22 cellular contexts compared by ENCODE assay signal in the genomic region with DNA sequence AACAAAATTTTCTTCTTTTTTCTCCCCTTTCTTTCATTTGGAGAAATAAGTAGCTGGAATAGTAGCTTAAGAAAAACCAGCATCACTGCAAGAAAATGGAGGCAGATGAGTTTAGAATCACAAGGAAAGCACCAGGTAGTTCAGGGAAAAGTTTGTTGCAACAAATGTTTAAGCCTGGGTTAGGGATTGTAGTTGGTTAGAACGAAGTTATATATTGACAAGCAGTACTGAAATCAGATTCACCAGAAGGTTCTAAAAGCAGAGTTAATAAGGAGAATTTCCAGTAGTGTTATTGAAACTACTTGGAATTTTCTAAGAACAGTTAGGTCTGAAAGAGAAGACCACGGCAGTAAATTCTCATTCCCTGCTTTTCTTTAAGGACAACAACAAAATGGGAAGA.
DNase-seq lines count a peak whose midpoint lies in the region; ATAC-seq and TF ChIP-seq lines count a peak whose summit lies in the region.
"Had no signal": no experiment of that assay in that cellular context is flagged by ENCODE, and none has a peak within 500 bp of the region (broad histone marks: within the 10 kb centered on the region; RNA-seq: fewer than 3 reads in every experiment).

No MANE protein-coding gene starts in this region.

- no peak overlapping the region for H2AK5ac ChIP-seq in trophoblast cell (ENCODE audit: low read length)

- H2AFZ ChIP-seq in neural progenitor cell (replicated peaks) (peak overlapping the region; percentile 22), trophoblast cell (ENCODE audit: insufficient read depth, low read length, poor library complexity) (no peak overlapping the region)

- H4K20me1 ChIP-seq in neural progenitor cell (ENCODE audit: low read depth) = no peaks in the 10 kb centered on the region

- no peaks in the 10 kb centered on the region for H3K9me3 ChIP-seq in neural progenitor cell (ENCODE audit: low read depth)
- no peaks in the 10 kb centered on the region for H3K9me3 ChIP-seq in trophoblast cell (ENCODE audit: insufficient read depth, low read depth, low read length)

- H3K4me1 ChIP-seq in neural progenitor cell (peaks cover 28% of the 10 kb centered on the region), trophoblast cell (ENCODE audit: control insufficient read depth in 1 of 2, insufficient read depth in 2 of 2, low read length in 2 of 2) (no peaks in the 10 kb centered on the region)

- H4K12ac ChIP-seq in trophoblast cell (ENCODE audit: low read depth, low read length) = no peak overlapping the region

- no peak overlapping the region for H3K14ac ChIP-seq in trophoblast cell (ENCODE audit: low read length)

- H3K79me2 ChIP-seq in neural progenitor cell (ENCODE audit: low read depth) (no peaks in the 10 kb centered on the region), trophoblast cell (ENCODE audit: control insufficient read depth, insufficient read depth, low read length, poor library complexity) (no peaks in the 10 kb centered on the region)

- H3K27ac ChIP-seq in neural progenitor cell (no peak overlapping the region), trophoblast cell (ENCODE audit: low read depth, low read length) (no peak overlapping the region)
- H3K27ac ChIP-seq: 22Rv1, HL-60 had no signal

- H3K4me2 ChIP-seq in neural progenitor cell (peak overlapping the region; percentile 15), trophoblast cell (ENCODE audit: low read length) (no peak overlapping the region)

- peaks cover 12% of the 10 kb centered on the region for H3K27me3 Mint-ChIP-seq in neural progenitor cell (ENCODE audit: insufficient read depth, low read depth)
- H3K27me3 Mint-ChIP-seq: B cell; CD8-positive, alpha-beta memory T cell had no signal

- no peak overlapping the region for H2BK120ac ChIP-seq in trophoblast cell (ENCODE audit: insufficient read depth, low read length, poor library complexity)

- no CpG with 5 or more reads among the region's 2 CpGs for WGBS in trophoblast cell (ENCODE audit: extremely low coverage, insufficient coverage, insufficient read length)

- H3K27me3 ChIP-seq in neural progenitor cell = no peaks in the 10 kb centered on the region
- no peaks in the 10 kb centered on the region for H3K27me3 ChIP-seq in trophoblast cell (ENCODE audit: insufficient read depth, low read length)

- H3K36me3 Mint-ChIP-seq in neural progenitor cell = no peaks in the 10 kb centered on the region
- H3K36me3 Mint-ChIP-seq: CD14-positive monocyte; CD8-positive, alpha-beta memory T cell had no signal

- no peak overlapping the region for H3K27ac Mint-ChIP-seq in neural progenitor cell
- H3K27ac Mint-ChIP-seq: B cell; CD14-positive monocyte; CD8-positive, alpha-beta memory T cell had no signal

- H2BK12ac ChIP-seq in trophoblast cell (ENCODE audit: low read length) = no peak overlapping the region

- no peak overlapping the region for H2BK5ac ChIP-seq in trophoblast cell (ENCODE audit: low read depth, low read length, poor library complexity)

- H4K91ac ChIP-seq in trophoblast cell (ENCODE audit: low read depth, low read length) = no peak overlapping the region

- no peak for TF ChIP-seq CTCF in neural progenitor cell (IDR thresholded peaks at IDR 0.05)

- H3K4me3 ChIP-seq in neural progenitor cell = no peak overlapping the region
- no peak overlapping the region for H3K4me3 ChIP-seq in trophoblast cell (ENCODE audit: low read depth, low read length)

- H4K8ac ChIP-seq in trophoblast cell (ENCODE audit: low read depth, low read length) = no peak overlapping the region

- H3K4me1 Mint-ChIP-seq in neural progenitor cell = peaks cover 18% of the 10 kb centered on the region
- H3K4me1 Mint-ChIP-seq: B cell; CD14-positive monocyte; CD8-positive, alpha-beta memory T cell had no signal

- H3K79me1 ChIP-seq in trophoblast cell (ENCODE audit: low read length) = no peaks in the 10 kb centered on the region

- H3K18ac ChIP-seq in trophoblast cell (ENCODE audit: low read length) = no peak overlapping the region

- DNase-seq in kidney tubule cell (ENCODE audit: low spot score) (peak; percentile 74), neural progenitor cell (ENCODE audit: low spot score) (no peak), trophoblast cell (no peak), RPMI8226 (no peak)
- DNase-seq: CD8-positive, alpha-beta memory T cell; DMS 273 treated with DMSO at 0.1 percent for 48 hours; EL; GDM1; GOT3; HCEC 1CT; NCI-H1048; NCI-H1694; NCI-H2227 treated with DMSO at 0.1 percent for 48 hours; SHP77 treated with DMSO at 0.1 percent for 48 hours had no signal

- ATAC-seq in GM21619 (IDR thresholded peaks at IDR 0.05; ENCODE audit: unreplicated experiment) (peak; percentile 32), HG03432 (IDR thresholded peaks at IDR 0.05; ENCODE audit: unreplicated experiment) (peak; percentile 33), HG02642 (IDR thresholded peaks at IDR 0.05; ENCODE audit: poor library complexity, unreplicated experiment) (no peak)
- ATAC-seq: Panc1 had no signal

- H3K23ac ChIP-seq in trophoblast cell (ENCODE audit: low read length) = no peak overlapping the region

- H3F3A ChIP-seq in neural progenitor cell (ENCODE audit: low read depth) = peaks cover 13% of the 10 kb centered on the region

- H3K4ac ChIP-seq in trophoblast cell (ENCODE audit: low read depth, low read length) = no peak overlapping the region

- no peak overlapping the region for H3K9ac ChIP-seq in neural progenitor cell
- no peak overlapping the region for H3K9ac ChIP-seq in trophoblast cell (ENCODE audit: low read length)

- H3K4me3 Mint-ChIP-seq in neural progenitor cell = no peak overlapping the region
- H3K4me3 Mint-ChIP-seq: B cell; CD14-positive monocyte; CD8-positive, alpha-beta memory T cell had no signal

- H3K36me3 ChIP-seq in neural progenitor cell (no peaks in the 10 kb centered on the region), trophoblast cell (ENCODE audit: control insufficient read depth in 1 of 2, insufficient read depth in 2 of 2, low read length in 2 of 2) (no peaks in the 10 kb centered on the region)

- no peaks in the 10 kb centered on the region for H3K9me3 Mint-ChIP-seq in neural progenitor cell
